Comparison of ENCODE assay signal across 8 cellular contexts in genomic region chr4:2008921-2009650, GRCh38.
A peak's percentile ranks its signal among the peaks of the same experiment; 100 is the strongest.
DNase-seq lines count a peak whose midpoint lies in the region; ATAC-seq lines count a peak whose summit lies in the region.

Gene NELFA (minus strand): TSS chr4:2008974. CDS start chr4:2008959, 15 bp downstream.

- peak; percentile 86 for ATAC-seq in GM19035 (IDR thresholded peaks at IDR 0.05; ENCODE audit: unreplicated experiment)
- peak; percentile 80 for ATAC-seq in HG03342 (IDR thresholded peaks at IDR 0.05; ENCODE audit: unreplicated experiment)
- ATAC-seq in activated CD4-positive, CD25-positive, alpha-beta regulatory T cell treated with anti-CD3 and anti-CD28 coated beads, Interleukin-2, amount 50 U/mL, for 24 hours, result peak; percentile 81 to 83
- ATAC-seq in central memory CD8-positive, alpha-beta T cell (replicated peaks; ENCODE audit: extremely low read depth, poor library complexity, severe bottlenecking), result peak; percentile 80

- peak within 1 kb of the TSS; percentile 92 for H3K4me3 Mint-ChIP-seq in central memory CD8-positive, alpha-beta T cell

- H3K9me3 Mint-ChIP-seq in central memory CD8-positive, alpha-beta T cell, result no peaks in the 10 kb centered on the region

- peak; percentile 96 for DNase-seq in AG20443 (ENCODE audit: low spot score)
- peak; percentile 82 for DNase-seq in NCI-H345 treated with DMSO at 0.1 percent for 48 hours (lab: John Stamatoyannopoulos, UW; ENCODE audit: unreplicated experiment)
- peak; percentile 93 to 97 for DNase-seq in central memory CD8-positive, alpha-beta T cell (ENCODE audit: low spot score in 2 of 2)
- DNase-seq in islet precursor cell, result peak; percentile 96
- peak; percentile 94 for DNase-seq in stimulated activated CD4-positive, alpha-beta T cell treated with anti-CD3 and anti-CD28 coated beads, Interleukin-12 subunit alpha, Interleukin-12 subunit beta, amount 100 ng/mL, for 4 hours

- H3K27me3 Mint-ChIP-seq in central memory CD8-positive, alpha-beta T cell, result no peaks in the 10 kb centered on the region

- peaks cover 37% of the 10 kb centered on the region for H3K4me1 Mint-ChIP-seq in central memory CD8-positive, alpha-beta T cell

- peak within 1 kb of the TSS; percentile 93 for H3K27ac Mint-ChIP-seq in central memory CD8-positive, alpha-beta T cell (ENCODE audit: low read depth)

- H3K36me3 Mint-ChIP-seq in central memory CD8-positive, alpha-beta T cell (ENCODE audit: insufficient read depth), result peaks cover 17% of the 10 kb centered on the region

Comparison
In these comparisons a context has a peak if more than half of its experiments do, and no peak if none do; other contexts are left out.
1. Peak in every context shown above with its lines: DNase-seq and ATAC-seq.